Comparison of ENCODE assay signal across 23 cellular contexts in genomic region chr1:168373869-168374268, GRCh38.
DNase-seq lines count a peak whose midpoint lies in the region; FAIRE-seq and TF ChIP-seq lines count a peak whose summit lies in the region.
"Had no signal": no experiment of that assay in that cellular context is flagged by ENCODE, and none has a peak within 500 bp of the region (broad histone marks: within the 10 kb centered on the region; RNA-seq: fewer than 3 reads in every experiment).

No MANE protein-coding gene starts in this region.

- no peaks in the 10 kb centered on the region for H3K9me3 ChIP-seq in esophagus squamous epithelium
- H3K9me3 ChIP-seq: right lobe of liver, upper lobe of left lung had no signal

- no peaks in the 10 kb centered on the region for H3K4me1 ChIP-seq in esophagus squamous epithelium
- H3K4me1 ChIP-seq: right lobe of liver, upper lobe of left lung had no signal

- no peak overlapping the region for H3K27ac ChIP-seq in esophagus squamous epithelium
- H3K27ac ChIP-seq: C4-2B, right lobe of liver, upper lobe of left lung had no signal

- FAIRE-seq in RCC 7860 (lab: Jason Lieb, UNC): no peak
- FAIRE-seq: HTR-8/SVneo had no signal

- no peaks in the 10 kb centered on the region for H3K27me3 ChIP-seq in esophagus squamous epithelium
- H3K27me3 ChIP-seq: right lobe of liver, upper lobe of left lung had no signal

- TF ChIP-seq POLR2A in esophagus squamous epithelium (IDR thresholded peaks at IDR 0.05): no peak

- H3K4me3 ChIP-seq in epithelial cell of esophagus (ENCODE audit: low read length) (no peak overlapping the region), esophagus squamous epithelium (no peak overlapping the region)
- H3K4me3 ChIP-seq: right lobe of liver, upper lobe of left lung had no signal

- no peaks in the 10 kb centered on the region for H3K36me3 ChIP-seq in esophagus squamous epithelium
- H3K36me3 ChIP-seq: right lobe of liver, upper lobe of left lung had no signal

- DNase-seq in EL (peak; percentile 9), RCC 7860 (ENCODE audit: low spot score) (peak; percentile 13), epithelial cell of esophagus (ENCODE audit: low read depth) (peak; percentile 36), posterior cingulate gyrus (peak in 8 of 10 donors; percentile 50 to 95 (median 72)), esophagus squamous epithelium (lab: John Stamatoyannopoulos, UW) (no peak), NCI-H1694 treated with DMSO at 0.1 percent for 48 hours (lab: John Stamatoyannopoulos, UW) (no peak), GDM1 (lab: John Stamatoyannopoulos, UW) (no peak)
- DNase-seq: activated CD4-positive, CD25-positive, alpha-beta regulatory T cell treated with anti-CD3 and anti-CD28 coated beads, Interleukin-2, amount 50 U/mL, for 72 hours; activated naive CD4-positive, alpha-beta T cell treated with anti-CD3 and anti-CD28 coated beads, Interleukin-2, amount 10 ng/mL, durations not matched to agents 7 days and 5 days; activated T-cell treated with anti-CD3 and anti-CD28 coated beads, Interleukin-2, amount 50 U/mL, for 72 hours; aorta; effector memory CD4-positive, alpha-beta T cell; mesenchymal stem cell; MV-4-11; naive B cell; NCI-H187; right lobe of liver; Right ventricle myocardium superior; stimulated activated CD4-positive, alpha-beta T cell treated with anti-CD3 and anti-CD28 coated beads, Interleukin-15, amount 100 ng/mL, for 24 hours; SW 1271; upper lobe of left lung had no signal

- no peak for TF ChIP-seq CTCF in epithelial cell of esophagus (IDR thresholded peaks at IDR 0.05; ENCODE audit: insufficient read depth, low read depth, low read length, missing control alignments)
- no peak for TF ChIP-seq CTCF in esophagus squamous epithelium (IDR thresholded peaks at IDR 0.05)

- 37 to 54% methylated on average over 5 of the region's 5 CpGs for WGBS in esophagus squamous epithelium, 2 donors

- intact Hi-C loops in posterior cingulate gyrus (cut with DNase I) (no loop called here), esophagus squamous epithelium (cut with DNase I) (no loop called here)

Comparison
In these comparisons a context has a peak if more than half of its experiments do, and no peak if none do; other contexts are left out.
1. DNase-seq: peak in EL (single experiment), RCC 7860 (single experiment), epithelial cell of esophagus (single experiment) and posterior cingulate gyrus (8 of 10); none in esophagus squamous epithelium (single experiment), NCI-H1694 treated with DMSO at 0.1 percent for 48 hours (single experiment) and GDM1 (single experiment).